Comparison of ENCODE assay signal across 33 cellular contexts in genomic region chr1:86762336-86762735, GRCh38.
"Had no signal": no experiment of that assay in that cellular context is flagged by ENCODE, and none has a peak within 500 bp of the region (broad histone marks: within the 10 kb centered on the region; RNA-seq: fewer than 3 reads in every experiment).

No MANE protein-coding gene starts in this region.

- H3K36me3 ChIP-seq: brain microvascular endothelial cell, esophagus squamous epithelium, gastroesophageal sphincter, heart right ventricle, WERI-Rb-1 had no signal

- H3K4me3 ChIP-seq: coronary artery, esophagus squamous epithelium, gastroesophageal sphincter, heart right ventricle had no signal

- FAIRE-seq: astrocyte, bronchial epithelial cell, endometrium, endothelial cell of umbilical vein had no signal

- H3K27ac Mint-ChIP-seq: activated B cell treated with CpG ODN at 0.5 μM for 24 hours; activated CD8-positive, alpha-beta T cell treated with anti-CD3 and anti-CD28 coated beads for 36 hours; activated naive CD8-positive, alpha-beta T cell; activated T-helper 17 cell treated with anti-CD3 and anti-CD28 coated beads, Interleukin-2, amount 50 U/mL, for 72 hours; dendritic cell treated with granulocyte-macrophage colony-stimulating factor and Interleukin-4, amounts not matched to agents 40 ng/mL and 50 ng/mL, for 4 days; T-helper 17 cell; T-helper 2 cell treated with Interferon-gamma antibody and Interleukin-4, amounts not matched to agents 5 μg/mL and 100 μg/mL, for 36 hours had no signal

- H3K27me3 Mint-ChIP-seq: dendritic cell treated with granulocyte-macrophage colony-stimulating factor and Interleukin-4, amounts not matched to agents 40 ng/mL and 50 ng/mL, for 4 days had no signal

- H3K4me3 Mint-ChIP-seq: activated B cell treated with CpG ODN at 0.5 μM for 24 hours; activated CD8-positive, alpha-beta T cell treated with anti-CD3 and anti-CD28 coated beads for 36 hours; activated naive CD8-positive, alpha-beta T cell; activated T-cell treated with anti-CD3 and anti-CD28 coated beads, Interleukin-2, amount 50 U/mL, for 4 hours; activated T-helper 17 cell treated with anti-CD3 and anti-CD28 coated beads, Interleukin-2, amount 50 U/mL, for 72 hours; central memory CD8-positive, alpha-beta T cell; dendritic cell treated with granulocyte-macrophage colony-stimulating factor and Interleukin-4, amounts not matched to agents 40 ng/mL and 50 ng/mL, for 4 days; T-helper 17 cell; T-helper 2 cell treated with Interferon-gamma antibody and Interleukin-4, amounts not matched to agents 5 μg/mL and 100 μg/mL, for 36 hours had no signal

- H3K4me1 ChIP-seq: esophagus squamous epithelium, gastroesophageal sphincter had no signal

- DNase-seq: activated B cell treated with CpG ODN at 0.5 μM for 24 hours; activated CD4-positive, alpha-beta T cell treated with anti-CD3 and anti-CD28 coated beads for 48 hours; activated CD4-positive, alpha-beta T cell treated with anti-CD3 and anti-CD28 coated beads, Interleukin-2, amount 50 U/mL, for 1 hour; activated CD4-positive, alpha-beta T cell treated with anti-CD3 and anti-CD28 coated beads, Interleukin-2, amount 50 U/mL, for 48 hours; activated CD8-positive, alpha-beta memory T cell treated with anti-CD3 and anti-CD28 coated beads for 24 hours; activated CD8-positive, alpha-beta T cell treated with anti-CD3 and anti-CD28 coated beads for 36 hours; activated effector memory CD4-positive, alpha-beta T cell treated with Interleukin-2 at 50 U/mL for 16 hours; activated gamma-delta T cell treated with Interleukin-2 at 50 U/mL for 16 hours; activated naive CD4-positive, alpha-beta T cell treated with anti-CD3 and anti-CD28 coated beads, Interleukin-2, amount 50 U/mL, for 16 hours; activated naive CD4-positive, alpha-beta T cell treated with Interleukin-2 at 50 U/mL for 16 hours; activated T-cell treated with anti-CD3 and anti-CD28 coated beads, Interleukin-2, amount 50 U/mL, for 4 hours; amniotic stem cell; anterior cingulate cortex; brain microvascular endothelial cell; effector CD4-positive, alpha-beta T cell; esophagus squamous epithelium; foreskin melanocyte; heart right ventricle; T-helper 17 cell; T1000; WERI-Rb-1 had no signal

- H3K27ac ChIP-seq: brain microvascular endothelial cell, coronary artery, epithelial cell of prostate, esophagus squamous epithelium, gastroesophageal sphincter, heart right ventricle, WERI-Rb-1 had no signal

- H3K4me1 Mint-ChIP-seq: activated B cell treated with CpG ODN at 0.5 μM for 24 hours; activated T-helper 17 cell treated with anti-CD3 and anti-CD28 coated beads, Interleukin-2, amount 50 U/mL, for 72 hours; central memory CD8-positive, alpha-beta T cell; T-helper 17 cell had no signal

- H3K27me3 ChIP-seq: brain microvascular endothelial cell, esophagus squamous epithelium, gastroesophageal sphincter, heart right ventricle had no signal
